8 cellular contexts compared by ENCODE assay signal in genomic region chr4:156999175-156999517, GRCh38. TPM values are rescaled to one million over a fixed set of nuclear protein-coding genes. Genes with fewer than 3 reads are reported as not detected.
A peak's percentile ranks its signal among the peaks of the same experiment; 100 is the strongest.
DNase-seq lines count a peak whose midpoint lies in the region; ATAC-seq and TF ChIP-seq lines count a peak whose summit lies in the region.

No MANE protein-coding gene starts in this region.

- H3K4me3 Mint-ChIP-seq in activated T-helper 17 cell treated with anti-CD3 and anti-CD28 coated beads, Interleukin-2, amount 50 U/mL, for 72 hours = no peak overlapping the region
- H3K4me3 Mint-ChIP-seq in activated T-cell treated with anti-CD3 and anti-CD28 coated beads, Interleukin-2, amount 50 U/mL, for 72 hours = no peak overlapping the region

- TF ChIP-seq CTCF in choroid plexus epithelial cell (conservative IDR thresholded peaks at IDR 0.05; ENCODE audit: low read depth, low read length) (no peak), Peyer's patch (IDR thresholded peaks at IDR 0.05) (no peak), suprapubic skin (IDR thresholded peaks at IDR 0.05) (no peak)

- peak overlapping the region; percentile 91 for H3K27ac ChIP-seq in mesodermal cell (ENCODE audit: low read depth, low read length, severe bottlenecking)
- H3K27ac ChIP-seq in Peyer's patch = no peak overlapping the region
- no peak overlapping the region for H3K27ac ChIP-seq in suprapubic skin

- H3K9me3 ChIP-seq in mesodermal cell (ENCODE audit: control insufficient read depth, low read length) (peaks cover 13% of the 10 kb centered on the region), Peyer's patch (peaks cover 0 to 6% (median 0%) of the 10 kb centered on the region in 4 donors), suprapubic skin (peaks cover 10% of the 10 kb centered on the region)

- H3K36me3 ChIP-seq in mesodermal cell (ENCODE audit: control insufficient read depth, insufficient read depth, low read length) = no peaks in the 10 kb centered on the region
- H3K36me3 ChIP-seq in Peyer's patch = no peaks in the 10 kb centered on the region
- no peaks in the 10 kb centered on the region for H3K36me3 ChIP-seq in suprapubic skin

- H3K27me3 ChIP-seq in Peyer's patch (no peaks in the 10 kb centered on the region), suprapubic skin (no peaks in the 10 kb centered on the region)

- peaks cover 17% of the 10 kb centered on the region for H3K9me3 Mint-ChIP-seq in activated T-helper 17 cell treated with anti-CD3 and anti-CD28 coated beads, Interleukin-2, amount 50 U/mL, for 72 hours
- H3K9me3 Mint-ChIP-seq in activated T-cell treated with anti-CD3 and anti-CD28 coated beads, Interleukin-2, amount 50 U/mL, for 72 hours = peaks cover 0 to 12% of the 10 kb centered on the region in 2 donors

- H3K27ac Mint-ChIP-seq in activated T-helper 17 cell treated with anti-CD3 and anti-CD28 coated beads, Interleukin-2, amount 50 U/mL, for 72 hours = no peak overlapping the region
- no peak overlapping the region for H3K27ac Mint-ChIP-seq in activated T-cell treated with anti-CD3 and anti-CD28 coated beads, Interleukin-2, amount 50 U/mL, for 72 hours

- H3K4me3 ChIP-seq in choroid plexus epithelial cell (ENCODE audit: low read depth, low read length) (no peak overlapping the region), mesodermal cell (ENCODE audit: extremely low read depth, insufficient read depth, low read length, poor library complexity, severe bottlenecking) (no peak overlapping the region), Peyer's patch (no peak overlapping the region), suprapubic skin (no peak overlapping the region)

- no peaks in the 10 kb centered on the region for H3K27me3 Mint-ChIP-seq in activated T-helper 17 cell treated with anti-CD3 and anti-CD28 coated beads, Interleukin-2, amount 50 U/mL, for 72 hours
- no peaks in the 10 kb centered on the region for H3K27me3 Mint-ChIP-seq in activated T-cell treated with anti-CD3 and anti-CD28 coated beads, Interleukin-2, amount 50 U/mL, for 72 hours (ENCODE audit: low read depth)

- TF ChIP-seq POLR2A in Peyer's patch (IDR thresholded peaks at IDR 0.05) (no peak), suprapubic skin (IDR thresholded peaks at IDR 0.05) (no peak)

- no peaks in the 10 kb centered on the region for H3K36me3 Mint-ChIP-seq in activated T-helper 17 cell treated with anti-CD3 and anti-CD28 coated beads, Interleukin-2, amount 50 U/mL, for 72 hours (ENCODE audit: low read depth)
- H3K36me3 Mint-ChIP-seq in activated T-cell treated with anti-CD3 and anti-CD28 coated beads, Interleukin-2, amount 50 U/mL, for 72 hours (ENCODE audit: insufficient read depth in 2 of 2) = peaks cover 0 to 1% of the 10 kb centered on the region in 2 donors

- no peak for ATAC-seq in activated T-helper 17 cell treated with anti-CD3 and anti-CD28 coated beads, Interleukin-2, amount 50 U/mL, for 72 hours (replicated peaks)
- ATAC-seq in activated T-cell treated with anti-CD3 and anti-CD28 coated beads, Interleukin-2, amount 50 U/mL, for 72 hours (replicated peaks in 1 of 2) = no peak

- H3K4me1 Mint-ChIP-seq in activated T-helper 17 cell treated with anti-CD3 and anti-CD28 coated beads, Interleukin-2, amount 50 U/mL, for 72 hours = no peaks in the 10 kb centered on the region
- no peaks in the 10 kb centered on the region for H3K4me1 Mint-ChIP-seq in activated T-cell treated with anti-CD3 and anti-CD28 coated beads, Interleukin-2, amount 50 U/mL, for 72 hours (ENCODE audit: low read depth)

- TF ChIP-seq EP300 in suprapubic skin (IDR thresholded peaks at IDR 0.05) = no peak

- in situ Hi-C loops in Caki2 (cut with HindIII; ENCODE audit: low pct_unique_long_range_greater_than_20kb, low sequenced_read_pairs) = no loop called here

- H3K4me1 ChIP-seq in mesodermal cell (ENCODE audit: control insufficient read depth, insufficient read depth, low read length, poor library complexity, severe bottlenecking) (peaks cover 16% of the 10 kb centered on the region), Peyer's patch (no peaks in the 10 kb centered on the region), suprapubic skin (peaks cover 20% of the 10 kb centered on the region)

- 36 to 44% methylated on average over 1 to 2 of the region's 2 CpGs for WGBS in mesodermal cell (ENCODE audit: insufficient coverage in 2 of 2), 2 experiments
- WGBS in suprapubic skin = 4% methylated on average over 2 of the region's 2 CpGs

- peak; percentile 89 for DNase-seq in Caki2 (ENCODE audit: low read depth)
- DNase-seq in NCI-H1105 treated with DMSO at 0.1 percent for 48 hours (lab: John Stamatoyannopoulos, UW) = peak; percentile 10
- DNase-seq in choroid plexus epithelial cell (ENCODE audit: low read depth) = peak; percentile 99
- no peak for DNase-seq in Peyer's patch
- DNase-seq in activated T-cell treated with anti-CD3 and anti-CD28 coated beads, Interleukin-2, amount 50 U/mL, for 72 hours = no peak
- no peak for DNase-seq in suprapubic skin (ENCODE audit: low spot score in 2 of 2)

RNA-seq across cellular contexts. Expression of gene PDGFC, which starts 27.5 kb away (rescaled TPM):
- total RNA-seq in Caki2 (2014; rRNA removed; shearing (Covaris generic); ENCODE audit: low replicate concordance) = 88.6 and 120 TPM in 2 replicates
- polyA plus RNA-seq in mesodermal cell (2013, experiment 1 of 2) = 15.1 TPM
- polyA plus RNA-seq in mesodermal cell (2013, experiment 2 of 2) = 15.7 TPM
- not detected for total RNA-seq in activated T-helper 17 cell treated with anti-CD3 and anti-CD28 coated beads, Interleukin-2, amount 50 U/mL, for 72 hours
- total RNA-seq in Peyer's patch (10 to 100 TPM in 2 of 4 donors, 1 to 10 TPM in 2; 4.4 to 17.3 (median 11.5) TPM), suprapubic skin (10 to 100 TPM; 12.0 to 26.4 (median 22.4) TPM)
- total RNA-seq in activated T-cell treated with anti-CD3 and anti-CD28 coated beads, Interleukin-2, amount 50 U/mL, for 72 hours = not detected

Comparison
In these comparisons a context has a peak if more than half of its experiments do, and no peak if none do; other contexts are left out.
1. DNase-seq: peak in Caki2 (single experiment), NCI-H1105 treated with DMSO at 0.1 percent for 48 hours (single experiment) and choroid plexus epithelial cell (single experiment); none in Peyer's patch (0 of 3), activated T-cell treated with anti-CD3 and anti-CD28 coated beads, Interleukin-2, amount 50 U/mL, for 72 hours (0 of 2) and suprapubic skin (0 of 2).
2. RNA of gene PDGFC, which starts 27.5 kb away (total RNA-seq): 88.6 to 120 TPM in Caki2, 12.0 to 26.4 TPM in suprapubic skin and 4.4 to 17.3 TPM in Peyer's patch; not detected in activated T-helper 17 cell treated with anti-CD3 and anti-CD28 coated beads, Interleukin-2, amount 50 U/mL, for 72 hours and not detected in activated T-cell treated with anti-CD3 and anti-CD28 coated beads, Interleukin-2, amount 50 U/mL, for 72 hours; every median in the first group is over 4 times any median in the second.